In genomic region chr11:19220903-19221682, GRCh38 we compare ENCODE assay signal across 19 cellular contexts. TPM values are rescaled to one million over a fixed set of nuclear protein-coding genes. Genes with fewer than 3 reads are reported as not detected.
DNase-seq lines count a peak whose midpoint lies in the region; ATAC-seq and TF ChIP-seq lines count a peak whose summit lies in the region.
"Had no signal": no experiment of that assay in that cellular context is flagged by ENCODE, and none has a peak within 500 bp of the region (broad histone marks: within the 10 kb centered on the region; RNA-seq: fewer than 3 reads in every experiment).

No MANE protein-coding gene starts in this region.

- H3K36me3 ChIP-seq in SK-N-SH (replicated peaks in 1 of 2; ENCODE audit: control insufficient read depth in 1 of 2, insufficient read depth in 2 of 2, low read length in 1 of 2) (peaks cover 0 to 4% of the 10 kb centered on the region in 2 experiments), mesodermal cell (ENCODE audit: control insufficient read depth, insufficient read depth, low read length) (peaks cover 26% of the 10 kb centered on the region), upper lobe of right lung (no peaks in the 10 kb centered on the region)
- H3K36me3 ChIP-seq in effector memory CD4-positive, alpha-beta T cell (ENCODE audit: control insufficient read depth, insufficient read depth, low read length) = no peaks in the 10 kb centered on the region
- H3K36me3 ChIP-seq: adrenal gland had no signal

- no peak overlapping the region for H3K27ac ChIP-seq in SK-N-SH (ENCODE audit: low read depth in 2 of 2, low read length in 1 of 2)
- H3K27ac ChIP-seq in mesodermal cell (ENCODE audit: low read depth, low read length, severe bottlenecking) = peak overlapping the region; percentile 41
- H3K27ac ChIP-seq in upper lobe of right lung = no peak overlapping the region
- no peak overlapping the region for H3K27ac ChIP-seq in effector memory CD4-positive, alpha-beta T cell (ENCODE audit: insufficient read depth, low read length, poor library complexity, severe bottlenecking)
- H3K27ac ChIP-seq: adrenal gland had no signal

- no peak for TF ChIP-seq RAD21 in SK-N-SH (IDR thresholded peaks at IDR 0.05; ENCODE audit: low read length)

- no peak overlapping the region for H3K9ac ChIP-seq in SK-N-SH

- H3K4me1 ChIP-seq in SK-N-SH (ENCODE audit: control insufficient read depth in 1 of 2, insufficient read depth in 2 of 2, low read depth in 1 of 2, low read length in 1 of 2) = peaks cover 0 to 6% of the 10 kb centered on the region in 2 experiments; a peak in 1 of 4 replicates
- H3K4me1 ChIP-seq in mesodermal cell (ENCODE audit: control insufficient read depth, insufficient read depth, low read length, poor library complexity, severe bottlenecking) = peaks cover 9% of the 10 kb centered on the region
- H3K4me1 ChIP-seq in upper lobe of right lung = peaks cover 4% of the 10 kb centered on the region
- no peaks in the 10 kb centered on the region for H3K4me1 ChIP-seq in effector memory CD4-positive, alpha-beta T cell (ENCODE audit: control insufficient read depth, insufficient read depth, low read length, poor library complexity, severe bottlenecking)
- H3K4me1 ChIP-seq: adrenal gland had no signal

- H3K79me2 ChIP-seq in SK-N-SH (ENCODE audit: insufficient read depth) = no peaks in the 10 kb centered on the region

- no peak for TF ChIP-seq CTCF in SK-N-SH (IDR thresholded peaks at IDR 0.05)
- TF ChIP-seq CTCF in upper lobe of right lung (IDR thresholded peaks at IDR 0.05) = no peak

- no peaks in the 10 kb centered on the region for H3K9me3 ChIP-seq in SK-N-SH
- H3K9me3 ChIP-seq in mesodermal cell (ENCODE audit: control insufficient read depth, low read length) = peaks cover 10% of the 10 kb centered on the region
- no peaks in the 10 kb centered on the region for H3K9me3 ChIP-seq in upper lobe of right lung
- H3K9me3 ChIP-seq in effector memory CD4-positive, alpha-beta T cell (ENCODE audit: control insufficient read depth, low read length) = no peaks in the 10 kb centered on the region
- H3K9me3 ChIP-seq: adrenal gland had no signal

- H3K4me3 ChIP-seq in SK-N-SH (ENCODE audit: low read depth in 2 of 2, low read length in 1 of 2) (no peak overlapping the region), mesodermal cell (ENCODE audit: extremely low read depth, insufficient read depth, low read length, poor library complexity, severe bottlenecking) (no peak overlapping the region), upper lobe of right lung (no peak overlapping the region)
- no peak overlapping the region for H3K4me3 ChIP-seq in effector memory CD4-positive, alpha-beta T cell (ENCODE audit: insufficient read depth, low read depth, low read length, poor library complexity, severe bottlenecking)
- H3K4me3 ChIP-seq: adrenal gland, dorsolateral prefrontal cortex had no signal

- H3K27me3 ChIP-seq in SK-N-SH (ENCODE audit: insufficient read depth) (no peaks in the 10 kb centered on the region), upper lobe of right lung (no peaks in the 10 kb centered on the region)
- H3K27me3 ChIP-seq in effector memory CD4-positive, alpha-beta T cell (replicated peaks; ENCODE audit: control insufficient read depth, insufficient read depth, low read length, poor library complexity, severe bottlenecking) = no peaks in the 10 kb centered on the region
- H3K27me3 ChIP-seq: adrenal gland, dorsolateral prefrontal cortex had no signal

- no peaks in the 10 kb centered on the region for H3F3A ChIP-seq in SK-N-SH (replicated peaks; ENCODE audit: insufficient read depth)

- peak; percentile 47; the same call in 2 of the 3 replicates for ATAC-seq in SK-N-SH treated with all-trans-retinoic acid at 6 μM for 48 hours
- peak; percentile 87 for ATAC-seq in upper lobe of right lung
- ATAC-seq: activated T-cell treated with anti-CD3 and anti-CD28 coated beads, Interleukin-2, amount 50 U/mL, for 72 hours; CD8-positive, alpha-beta T cell had no signal

- CTCF ChIA-PET in SK-N-SH (lab: Yijun Ruan, JAX) = no interaction called here

- no peak for TF ChIP-seq EP300 in SK-N-SH (IDR thresholded peaks at IDR 0.05; ENCODE audit: borderline replicate concordance in 1 of 2, low read depth in 1 of 2, low read length in 1 of 2)

- no peaks in the 10 kb centered on the region for H4K20me1 ChIP-seq in SK-N-SH (ENCODE audit: insufficient read depth)

- POLR2A ChIA-PET in SK-N-SH (lab: Yijun Ruan, JAX) = no interaction called here

- H3K4me2 ChIP-seq in SK-N-SH = no peak overlapping the region

- DNase-seq in SK-N-SH (no peak), fibroblast of peridontal ligament (ENCODE audit: extremely low read depth) (peak; percentile 12), upper lobe of right lung (no peak), NCI-H2227 treated with DMSO at 0.1 percent for 48 hours (lab: John Stamatoyannopoulos, UW) (no peak)
- DNase-seq in effector memory CD4-positive, alpha-beta T cell = no peak
- no peak for DNase-seq in stimulated activated naive CD4-positive, alpha-beta T cell treated with Interleukin-2 at 50 U/mL for 16 hours (lab: John Stamatoyannopoulos, UW)
- DNase-seq: activated T-cell treated with anti-CD3 and anti-CD28 coated beads, Interleukin-2, amount 50 U/mL, for 72 hours; CD8-positive, alpha-beta T cell; dorsolateral prefrontal cortex; GDM1; MM.1S; NCI-H2029 treated with DMSO at 0.1 percent for 48 hours; SHP77 treated with DMSO at 0.1 percent for 48 hours; stimulated activated CD4-positive, alpha-beta T cell treated with anti-CD3 and anti-CD28 coated beads, Interleukin-1b, Interleukin-23, amount 100 ng/mL, for 48 hours; stimulated activated CD8-positive, alpha-beta memory T cell treated with anti-CD3 and anti-CD28 coated beads, Interleukin-4, amount 100 ng/mL, for 48 hours had no signal

- 54% methylated on average over 3 of the region's 3 CpGs for WGBS in SK-N-SH (ENCODE audit: low lambda C conversion rate)
- 64 to 82% methylated on average over 2 of the region's 3 CpGs for WGBS in mesodermal cell (ENCODE audit: insufficient coverage in 2 of 2), 2 experiments

- no peaks in the 10 kb centered on the region for H3K9me2 ChIP-seq in SK-N-SH

- intact Hi-C loops in upper lobe of right lung (cut with DNase I) = no loop called here

- H2AFZ ChIP-seq in SK-N-SH (ENCODE audit: low read depth) = no peak overlapping the region

TF ChIP-seq in SK-N-SH treated with all-trans-retinoic acid at 6 μM for 48 hours, 23 proteins besides CTCF, POLR2A, EP300 and RAD21 (continues in another document):
- TF ChIP-seq ZC3H10 (CRISPR knock-in tag; IDR thresholded peaks at IDR 0.05) = no peak
- TF ChIP-seq ZFP30 (CRISPR knock-in tag; IDR thresholded peaks at IDR 0.05) = no peak

TF ChIP-seq in SK-N-SH, 30 proteins besides CTCF, POLR2A, EP300 and RAD21:
- TF ChIP-seq RFX5 (IDR thresholded peaks at IDR 0.05; ENCODE audit: low read length) = no peak
- no peak for TF ChIP-seq IRF3 (IDR thresholded peaks at IDR 0.05; ENCODE audit: low read depth, low read length)
- TF ChIP-seq FOXM1 (IDR thresholded peaks at IDR 0.05; ENCODE audit: low read depth) = no peak
- TF ChIP-seq SIN3A (IDR thresholded peaks at IDR 0.05; ENCODE audit: borderline replicate concordance, low read depth, low read length) = no peak
- no peak for TF ChIP-seq RXRA (IDR thresholded peaks at IDR 0.05; ENCODE audit: borderline replicate concordance, low read depth)
- no peak for TF ChIP-seq YY1 (IDR thresholded peaks at IDR 0.05; ENCODE audit: low read depth)
- no peak for TF ChIP-seq POLR2AphosphoS5 (IDR thresholded peaks at IDR 0.05; ENCODE audit: low read depth, low read length)
- no peak for TF ChIP-seq TCF12 (IDR thresholded peaks at IDR 0.05)
- no peak for TF ChIP-seq SMC3 (IDR thresholded peaks at IDR 0.05; ENCODE audit: low read depth, low read length)

RNA-seq across cellular contexts. Expression of gene CSRP3, which starts 19.3 kb away (rescaled TPM):
- not detected in 2 replicates for polyA plus RNA-seq in SK-N-SH (2012; rRNA removed)
- polyA plus RNA-seq in SK-N-SH (2012; cell fraction: cytosol; rRNA removed) = 0.04 TPM in 1 of 2 replicates, not detected in the other
- not detected in 2 replicates for polyA plus RNA-seq in SK-N-SH (2012; cell fraction: nucleus; rRNA removed)
- polyA plus RNA-seq in mesodermal cell (2013, experiment 1 of 2) = not detected
- not detected for polyA plus RNA-seq in mesodermal cell (2013, experiment 2 of 2)
- not detected for total RNA-seq in upper lobe of right lung
- total RNA-seq: activated T-cell treated with anti-CD3 and anti-CD28 coated beads, Interleukin-2, amount 50 U/mL, for 72 hours; adrenal gland; CD8-positive, alpha-beta T cell; dorsolateral prefrontal cortex; fibroblast of villous mesenchyme had no signal

RNA-seq across cellular contexts. Expression of gene E2F8, which starts 19.7 kb away (rescaled TPM):
- polyA plus RNA-seq in SK-N-SH (2012; rRNA removed) = 2.5 and 2.7 TPM in 2 replicates
- polyA plus RNA-seq in SK-N-SH (2012; cell fraction: cytosol; rRNA removed) = 2.0 and 2.1 TPM in 2 replicates
- 2.9 and 3.6 TPM in 2 replicates for polyA plus RNA-seq in SK-N-SH (2012; cell fraction: nucleus; rRNA removed)
- 3.0 TPM for polyA plus RNA-seq in mesodermal cell (2013, experiment 1 of 2)
- polyA plus RNA-seq in mesodermal cell (2013, experiment 2 of 2) = 4.2 TPM
- 0.38 TPM for total RNA-seq in upper lobe of right lung
